8 cellular contexts compared by ENCODE assay signal in genomic region chr3:108388136-108389132, GRCh38.
DNase-seq lines count a peak whose midpoint lies in the region; ATAC-seq and TF ChIP-seq lines count a peak whose summit lies in the region.

No MANE protein-coding gene starts in this region.

- TF ChIP-seq CTCF in mammary epithelial cell (conservative IDR thresholded peaks at IDR 0.05 in 1 of 2, IDR thresholded peaks at IDR 0.05 in 1 of 2; ENCODE audit: extremely low read depth in 1 of 2, insufficient read depth in 1 of 2, low read depth in 1 of 2, low read length in 2 of 2) (no peak), CD14-positive monocyte (IDR thresholded peaks at IDR 0.05) (no peak)

- DNase-seq in activated CD8-positive, alpha-beta memory T cell treated with anti-CD3 and anti-CD28 coated beads, Interleukin-2, amount 10 ng/mL, durations not matched to agents 7 days and 5 days, result peak; percentile 50
- DNase-seq in activated CD8-positive, alpha-beta memory T cell treated with anti-CD3 and anti-CD28 coated beads, Interleukin-2, amount 50 U/mL, for 4 hours, result no peak
- DNase-seq in NCI-H2227 (lab: John Stamatoyannopoulos, UW; ENCODE audit: unreplicated experiment) (peak; percentile 29), iPS-NIHi7 (ENCODE audit: extremely low spot score) (no peak), mammary epithelial cell (no peak), CD14-positive monocyte (ENCODE audit: low spot score) (no peak)
- no peak for DNase-seq in natural killer cell treated with Interleukin-12 subunit alpha and Interleukin-12 subunit beta and Interleukin-15 and Interleukin-18, amount 100 ng/mL, for 72 hours (ENCODE audit: low spot score)

- peaks cover 11% of the 10 kb centered on the region for H3K36me3 Mint-ChIP-seq in activated CD8-positive, alpha-beta memory T cell treated with anti-CD3 and anti-CD28 coated beads, Interleukin-2, amount 10 ng/mL, durations not matched to agents 7 days and 5 days
- H3K36me3 Mint-ChIP-seq in natural killer cell treated with Interleukin-12 subunit alpha and Interleukin-12 subunit beta and Interleukin-15 and Interleukin-18, amount 100 ng/mL, for 72 hours, result no peaks in the 10 kb centered on the region
- H3K36me3 Mint-ChIP-seq in CD14-positive monocyte, result no peaks in the 10 kb centered on the region

- H3K4me2 ChIP-seq in mammary epithelial cell (ENCODE audit: insufficient read depth, low read depth, low read length), result no peak overlapping the region

- H3K9me3 ChIP-seq in mammary epithelial cell (replicated peaks; ENCODE audit: insufficient read depth, low read length), result no peaks in the 10 kb centered on the region

- peaks cover 32% of the 10 kb centered on the region for H3K4me1 Mint-ChIP-seq in activated CD8-positive, alpha-beta memory T cell treated with anti-CD3 and anti-CD28 coated beads, Interleukin-2, amount 10 ng/mL, durations not matched to agents 7 days and 5 days
- H3K4me1 Mint-ChIP-seq in natural killer cell treated with Interleukin-12 subunit alpha and Interleukin-12 subunit beta and Interleukin-15 and Interleukin-18, amount 100 ng/mL, for 72 hours (ENCODE audit: low read depth in 2 of 2), result peaks cover 26 to 27% of the 10 kb centered on the region in 2 donors
- peaks cover 25% of the 10 kb centered on the region for H3K4me1 Mint-ChIP-seq in CD14-positive monocyte

- H3K4me1 ChIP-seq in mammary epithelial cell (ENCODE audit: insufficient read depth, low read length), result no peaks in the 10 kb centered on the region

- intact Hi-C loops in mammary epithelial cell (cut with micrococcal nuclease), result no loop called here
- intact Hi-C loops in CD14-positive monocyte (cut with micrococcal nuclease), result no loop called here

- H3K27me3 Mint-ChIP-seq in activated CD8-positive, alpha-beta memory T cell treated with anti-CD3 and anti-CD28 coated beads, Interleukin-2, amount 10 ng/mL, durations not matched to agents 7 days and 5 days, result peaks cover 11% of the 10 kb centered on the region
- H3K27me3 Mint-ChIP-seq in natural killer cell treated with Interleukin-12 subunit alpha and Interleukin-12 subunit beta and Interleukin-15 and Interleukin-18, amount 100 ng/mL, for 72 hours, result peaks cover 5 to 13% of the 10 kb centered on the region in 2 donors
- H3K27me3 Mint-ChIP-seq in CD14-positive monocyte (ENCODE audit: low read depth in 3 of 3), result peaks cover 0 to 2% (median 1%) of the 10 kb centered on the region in 3 donors

- H4K20me1 ChIP-seq in mammary epithelial cell (ENCODE audit: insufficient read depth, low read length), result no peaks in the 10 kb centered on the region

- H3K27ac ChIP-seq in mammary epithelial cell (ENCODE audit: insufficient read depth, low read depth, low read length), result no peak overlapping the region

- no TSS peak for BruUV-seq in mammary epithelial cell (replicated peaks; lab: Mats Ljungman, UMichigan)

- CTCF ChIA-PET in activated CD8-positive, alpha-beta memory T cell treated with anti-CD3 and anti-CD28 coated beads, Interleukin-2, amount 10 ng/mL, durations not matched to agents 7 days and 5 days (lab: Charles Lee), result interaction anchor here (0.6 to 2.0 kb wide), 6 partner anchors 16 to 799 kb away, joined by 3 to 5 read pairs (median 4); no protein-coding TSS in a partner anchor
- CTCF ChIA-PET in mammary epithelial cell (lab: Charles Lee; ENCODE audit: low non-redundant PET), result no interaction called here

- no peak overlapping the region for H3K4me3 ChIP-seq in mammary epithelial cell (replicated peaks in 1 of 3; ENCODE audit: insufficient read depth in 1 of 3, low read depth in 2 of 3, low read length in 3 of 3)

- no peak overlapping the region for H3K9ac ChIP-seq in mammary epithelial cell (ENCODE audit: insufficient read depth, low read length)

- no peaks in the 10 kb centered on the region for H3K27me3 ChIP-seq in mammary epithelial cell (ENCODE audit: insufficient read depth, low read length)

- ATAC-seq in activated CD8-positive, alpha-beta memory T cell treated with anti-CD3 and anti-CD28 coated beads, Interleukin-2, amount 10 ng/mL, durations not matched to agents 7 days and 5 days, result peak; percentile 38
- ATAC-seq in HG03039 (IDR thresholded peaks at IDR 0.05; ENCODE audit: unreplicated experiment), result peak; percentile 60
- peak; percentile 58 to 68 for ATAC-seq in natural killer cell treated with Interleukin-12 subunit alpha and Interleukin-12 subunit beta and Interleukin-15 and Interleukin-18, amount 100 ng/mL, for 72 hours

- in situ Hi-C loops in mammary epithelial cell (cut with MboI; ENCODE audit: low sequenced_read_pairs in 2 of 2), result no loop called here

- H3K79me2 ChIP-seq in mammary epithelial cell (ENCODE audit: insufficient read depth, low read length), result no peaks in the 10 kb centered on the region

- H2AFZ ChIP-seq in mammary epithelial cell (ENCODE audit: low read depth, low read length), result no peak overlapping the region

- no peaks in the 10 kb centered on the region for H3K9me3 Mint-ChIP-seq in activated CD8-positive, alpha-beta memory T cell treated with anti-CD3 and anti-CD28 coated beads, Interleukin-2, amount 10 ng/mL, durations not matched to agents 7 days and 5 days (ENCODE audit: low read depth)
- no peaks in the 10 kb centered on the region for H3K9me3 Mint-ChIP-seq in natural killer cell treated with Interleukin-12 subunit alpha and Interleukin-12 subunit beta and Interleukin-15 and Interleukin-18, amount 100 ng/mL, for 72 hours
- no peaks in the 10 kb centered on the region for H3K9me3 Mint-ChIP-seq in CD14-positive monocyte

- 88% methylated on average over 11 of the region's 12 CpGs for WGBS in mammary epithelial cell (ENCODE audit: low coverage, missing lambda C conversion rate)

- H3K4me3 Mint-ChIP-seq in activated CD8-positive, alpha-beta memory T cell treated with anti-CD3 and anti-CD28 coated beads, Interleukin-2, amount 10 ng/mL, durations not matched to agents 7 days and 5 days, result no peak overlapping the region
- H3K4me3 Mint-ChIP-seq in natural killer cell treated with Interleukin-12 subunit alpha and Interleukin-12 subunit beta and Interleukin-15 and Interleukin-18, amount 100 ng/mL, for 72 hours, result peak overlapping the region; percentile 68
- no peak overlapping the region for H3K4me3 Mint-ChIP-seq in CD14-positive monocyte

- peak overlapping the region; percentile 37 for H3K27ac Mint-ChIP-seq in activated CD8-positive, alpha-beta memory T cell treated with anti-CD3 and anti-CD28 coated beads, Interleukin-2, amount 10 ng/mL, durations not matched to agents 7 days and 5 days
- H3K27ac Mint-ChIP-seq in natural killer cell treated with Interleukin-12 subunit alpha and Interleukin-12 subunit beta and Interleukin-15 and Interleukin-18, amount 100 ng/mL, for 72 hours, result peak overlapping the region; percentile 22 to 47
- H3K27ac Mint-ChIP-seq in CD14-positive monocyte, result no peak overlapping the region

- dilution Hi-C loops in mammary epithelial cell (cut with HindIII; ENCODE audit: low sequenced_read_pairs), result no loop called here

- H3K36me3 ChIP-seq in mammary epithelial cell (ENCODE audit: insufficient read depth, low read length), result no peaks in the 10 kb centered on the region

Comparison
In these comparisons a context has a peak if more than half of its experiments do, and no peak if none do; other contexts are left out.
1. DNase-seq: peak in activated CD8-positive, alpha-beta memory T cell treated with anti-CD3 and anti-CD28 coated beads, Interleukin-2, amount 10 ng/mL, durations not matched to agents 7 days and 5 days (single experiment) and NCI-H2227 (single experiment); none in activated CD8-positive, alpha-beta memory T cell treated with anti-CD3 and anti-CD28 coated beads, Interleukin-2, amount 50 U/mL, for 4 hours (single experiment), natural killer cell treated with Interleukin-12 subunit alpha and Interleukin-12 subunit beta and Interleukin-15 and Interleukin-18, amount 100 ng/mL, for 72 hours (single experiment), iPS-NIHi7 (single experiment), mammary epithelial cell (single experiment) and CD14-positive monocyte (single experiment).
2. H3K27ac Mint-ChIP-seq: peak in activated CD8-positive, alpha-beta memory T cell treated with anti-CD3 and anti-CD28 coated beads, Interleukin-2, amount 10 ng/mL, durations not matched to agents 7 days and 5 days (single experiment) and natural killer cell treated with Interleukin-12 subunit alpha and Interleukin-12 subunit beta and Interleukin-15 and Interleukin-18, amount 100 ng/mL, for 72 hours (2 of 2); none in CD14-positive monocyte (0 of 7).
3. Peak in every context shown above with its lines, with median percentiles within 50 percentile points of each other: ATAC-seq.